Comparison of ENCODE assay signal across 1 cellular context in genomic region chr6:76230711-76231110, GRCh38.
TF ChIP-seq lines count a peak whose summit lies in the region.

No MANE protein-coding gene starts in this region.

TF ChIP-seq in GM23338, 12 proteins besides CTCF, POLR2A, EP300 and RAD21 (continued from another document):
- TF ChIP-seq ZNF462 (CRISPR knock-in tag; IDR thresholded peaks at IDR 0.05) (no peak), NANOG (IDR thresholded peaks at IDR 0.05; ENCODE audit: borderline replicate concordance) (no peak), CREB1 (CRISPR knock-in tag; IDR thresholded peaks at IDR 0.05; ENCODE audit: low read depth) (no peak), STAT1 (IDR thresholded peaks at IDR 0.05; ENCODE audit: unreplicated experiment) (no peak), REST (IDR thresholded peaks at IDR 0.05; ENCODE audit: unreplicated experiment) (no peak), EZH2phosphoT487 (IDR thresholded peaks at IDR 0.05; ENCODE audit: unreplicated experiment) (no peak), ZNF114 (CRISPR knock-in tag; IDR thresholded peaks at IDR 0.05) (no peak), ZNF331 (CRISPR knock-in tag; IDR thresholded peaks at IDR 0.05; ENCODE audit: low read depth) (no peak), EZH2 (IDR thresholded peaks at IDR 0.05; ENCODE audit: low read depth, unreplicated experiment) (no peak)
TF ChIP-seq in GM23338: peak in this region for 0.
